ENCODE assay signal across 8 cellular contexts in genomic region chr17:75764711-75765421, GRCh38. TPM values are rescaled to one million over a fixed set of nuclear protein-coding genes. Genes with fewer than 3 reads are reported as not detected.
A peak's percentile ranks its signal among the peaks of the same experiment; 100 is the strongest.
DNase-seq lines count a peak whose midpoint lies in the region; ATAC-seq and TF ChIP-seq lines count a peak whose summit lies in the region.

GALK1 (minus strand) TSS chr17:75765192; CDS start chr17:75765136, 56 bp downstream.

- no peaks in the 10 kb centered on the region for H3K27me3 Mint-ChIP-seq in CD4-positive, alpha-beta memory T cell
- H3K27me3 Mint-ChIP-seq in activated naive CD8-positive, alpha-beta T cell treated with anti-CD3 and anti-CD28 coated beads, Interleukin-2, amount 10 ng/mL, durations not matched to agents 7 days and 5 days = peaks cover 3% of the 10 kb centered on the region

- POLR2A ChIA-PET in CD4-positive, alpha-beta memory T cell (lab: Charles Lee; ENCODE audit: partially characterized antibody) = interaction anchor here (0.9 to 8.6 kb wide), 17 partner anchors 9 to 249 kb away, joined by 3 to 259 read pairs (median 5); partner anchors contain the start of genes RECQL5, TRIM65, TSEN54 and UNC13D
- POLR2A ChIA-PET in activated naive CD8-positive, alpha-beta T cell treated with anti-CD3 and anti-CD28 coated beads, Interleukin-2, amount 10 ng/mL, durations not matched to agents 7 days and 5 days (lab: Charles Lee) = interaction anchor here (0.6 to 7.3 kb wide), 10 partner anchors 11 to 113 kb away, joined by 3 to 129 read pairs (median 6); partner anchors contain the start of genes UNK and WBP2

- TF ChIP-seq CTCF in uterus (IDR thresholded peaks at IDR 0.05) = peak in 3 of 4 experiments; percentile 43 to 63 (median 47)

- intact Hi-C loops in CD4-positive, alpha-beta memory T cell (cut with micrococcal nuclease) = loop anchor here (1.0 kb wide), 4 partner anchors 12 to 83 kb away; a partner anchor contains a TSS
- intact Hi-C loops in Right ventricle myocardium superior (cut with DNase I) = no loop called here
- intact Hi-C loops in uterus (cut with DNase I; ENCODE audit: low total_unique reads) = no loop called here

- peak within 1 kb of the TSS; percentile 54 for H3K4ac ChIP-seq in trophoblast cell (ENCODE audit: low read depth, low read length)

- H3K27ac Mint-ChIP-seq in CD4-positive, alpha-beta memory T cell = peak within 1 kb of the TSS; percentile 52 to 88 (median 72)
- H3K27ac Mint-ChIP-seq in activated naive CD8-positive, alpha-beta T cell treated with anti-CD3 and anti-CD28 coated beads, Interleukin-2, amount 10 ng/mL, durations not matched to agents 7 days and 5 days = peak within 1 kb of the TSS; percentile 77

- H3K4me2 ChIP-seq in trophoblast cell (ENCODE audit: low read length) = peak within 1 kb of the TSS; percentile 73

- H2BK5ac ChIP-seq in trophoblast cell (ENCODE audit: low read depth, low read length, poor library complexity) = peak within 1 kb of the TSS; percentile 10

- ATAC-seq in GM19372 (IDR thresholded peaks at IDR 0.05; ENCODE audit: low read depth, unreplicated experiment) (peak; percentile 74), Right ventricle myocardium superior (ENCODE audit: poor library complexity) (peak; percentile 92)
- peak; percentile 97 for ATAC-seq in activated naive CD8-positive, alpha-beta T cell treated with anti-CD3 and anti-CD28 coated beads, Interleukin-2, amount 10 ng/mL, durations not matched to agents 7 days and 5 days (ENCODE audit: low read depth)

- H3K4me1 ChIP-seq in CD4-positive, alpha-beta memory T cell (ENCODE audit: insufficient read depth, low read length) = peaks cover 17% of the 10 kb centered on the region
- H3K4me1 ChIP-seq in trophoblast cell (ENCODE audit: control insufficient read depth in 1 of 2, insufficient read depth in 2 of 2, low read length in 2 of 2) = peaks cover 6 to 10% of the 10 kb centered on the region in 2 experiments
- peaks cover 8 to 10% of the 10 kb centered on the region in 2 donors for H3K4me1 ChIP-seq in uterus

- no peaks in the 10 kb centered on the region for H3K27me3 ChIP-seq in CD4-positive, alpha-beta memory T cell (ENCODE audit: insufficient read depth, low read length)
- H3K27me3 ChIP-seq in trophoblast cell (ENCODE audit: insufficient read depth, low read length) (no peaks in the 10 kb centered on the region), uterus (no peaks in the 10 kb centered on the region)

- H3K4me3 ChIP-seq in CD4-positive, alpha-beta memory T cell (ENCODE audit: low read length in 2 of 2) = peak within 1 kb of the TSS; percentile 42 to 73
- H3K4me3 ChIP-seq in trophoblast cell (ENCODE audit: low read depth, low read length) (peak within 1 kb of the TSS; percentile 65), uterus (peak within 1 kb of the TSS; percentile 62 to 84)

- H4K8ac ChIP-seq in trophoblast cell (ENCODE audit: low read depth, low read length) = peak within 1 kb of the TSS; percentile 89

- H3K79me2 ChIP-seq in trophoblast cell (ENCODE audit: control insufficient read depth, insufficient read depth, low read length, poor library complexity) = peaks cover 3% of the 10 kb centered on the region

- no CpG with 5 or more reads among the region's 71 CpGs for WGBS in trophoblast cell (ENCODE audit: extremely low coverage, insufficient coverage, insufficient read length)

- H3K9ac ChIP-seq in trophoblast cell (ENCODE audit: low read length) = peak within 1 kb of the TSS; percentile 6

- peak within 1 kb of the TSS; percentile 58 for H3K27ac ChIP-seq in CD4-positive, alpha-beta memory T cell (ENCODE audit: low read depth, low read length)
- no peak within 1 kb of the TSS for H3K27ac ChIP-seq in trophoblast cell (ENCODE audit: low read depth, low read length)
- peak within 1 kb of the TSS; percentile 74 to 94 for H3K27ac ChIP-seq in uterus

- H3K14ac ChIP-seq in trophoblast cell (ENCODE audit: low read length) = peak within 1 kb of the TSS; percentile 47

- peak within 1 kb of the TSS; percentile 32 for H2AK5ac ChIP-seq in trophoblast cell (ENCODE audit: low read length)

- no peaks in the 10 kb centered on the region for H3K36me3 ChIP-seq in CD4-positive, alpha-beta memory T cell (ENCODE audit: insufficient read depth, low read length)
- H3K36me3 ChIP-seq in trophoblast cell (ENCODE audit: control insufficient read depth in 1 of 2, insufficient read depth in 2 of 2, low read length in 2 of 2) = no peaks in the 10 kb centered on the region
- no peaks in the 10 kb centered on the region for H3K36me3 ChIP-seq in uterus

- H3K9me3 ChIP-seq in CD4-positive, alpha-beta memory T cell (ENCODE audit: control insufficient read depth in 1 of 2, low read length in 2 of 2) = no peaks in the 10 kb centered on the region
- H3K9me3 ChIP-seq in trophoblast cell (ENCODE audit: insufficient read depth, low read depth, low read length) (no peaks in the 10 kb centered on the region), uterus (no peaks in the 10 kb centered on the region)

- H4K91ac ChIP-seq in trophoblast cell (ENCODE audit: low read depth, low read length) = peak within 1 kb of the TSS; percentile 5

- no peak within 1 kb of the TSS for H3K23ac ChIP-seq in trophoblast cell (ENCODE audit: low read length)

- DNase-seq in CD4-positive, alpha-beta memory T cell = peak; percentile 67 to 73 (median 72)
- DNase-seq in HUDEP-2 (lab: John Stamatoyannopoulos, UW; ENCODE audit: unreplicated experiment in 76 of 76) = peak in 51 of 76 experiments; percentile 8 to 67 (median 43)
- peak; percentile 46 for DNase-seq in SKM-1 (lab: John Stamatoyannopoulos, UW; ENCODE audit: unreplicated experiment)
- peak; percentile 83 for DNase-seq in activated naive CD8-positive, alpha-beta T cell treated with anti-CD3 and anti-CD28 coated beads, Interleukin-2, amount 10 ng/mL, durations not matched to agents 7 days and 5 days
- peak; percentile 87 for DNase-seq in Right ventricle myocardium superior
- peak; percentile 66 to 74 for DNase-seq in trophoblast cell
- DNase-seq in uterus = peak; percentile 74 to 76

- no peak within 1 kb of the TSS for H2BK12ac ChIP-seq in trophoblast cell (ENCODE audit: low read length)

- peak in 1 of 2 donors; percentile 71 for TF ChIP-seq POLR2A in uterus (IDR thresholded peaks at IDR 0.05)

- H3K18ac ChIP-seq in trophoblast cell (ENCODE audit: low read length) = peak within 1 kb of the TSS; percentile 76

- H2AFZ ChIP-seq in trophoblast cell (ENCODE audit: insufficient read depth, low read length, poor library complexity) = peak within 1 kb of the TSS; percentile 90

- peaks cover 0 to 3% of the 10 kb centered on the region in 2 donors for H3K36me3 Mint-ChIP-seq in CD4-positive, alpha-beta memory T cell
- H3K36me3 Mint-ChIP-seq in activated naive CD8-positive, alpha-beta T cell treated with anti-CD3 and anti-CD28 coated beads, Interleukin-2, amount 10 ng/mL, durations not matched to agents 7 days and 5 days = peaks cover 2% of the 10 kb centered on the region

- H2BK120ac ChIP-seq in trophoblast cell (ENCODE audit: insufficient read depth, low read length, poor library complexity) = peak within 1 kb of the TSS; percentile 26

- CTCF ChIA-PET in CD4-positive, alpha-beta memory T cell (lab: Charles Lee; ENCODE audit: partially characterized antibody) = interaction anchor here (1.0 to 7.5 kb wide), 21 partner anchors 9 to 353 kb away, joined by 3 to 68 read pairs (median 8); partner anchors contain the start of genes TRIM47, TRIM65, UNK and WBP2

- peaks cover 6 to 26% (median 10%) of the 10 kb centered on the region in 4 donors for H3K4me1 Mint-ChIP-seq in CD4-positive, alpha-beta memory T cell
- H3K4me1 Mint-ChIP-seq in activated naive CD8-positive, alpha-beta T cell treated with anti-CD3 and anti-CD28 coated beads, Interleukin-2, amount 10 ng/mL, durations not matched to agents 7 days and 5 days = peaks cover 8% of the 10 kb centered on the region

- peak within 1 kb of the TSS; percentile 66 for H4K12ac ChIP-seq in trophoblast cell (ENCODE audit: low read depth, low read length)

- no peaks in the 10 kb centered on the region for H3K9me3 Mint-ChIP-seq in CD4-positive, alpha-beta memory T cell
- no peaks in the 10 kb centered on the region for H3K9me3 Mint-ChIP-seq in activated naive CD8-positive, alpha-beta T cell treated with anti-CD3 and anti-CD28 coated beads, Interleukin-2, amount 10 ng/mL, durations not matched to agents 7 days and 5 days

- H3K4me3 Mint-ChIP-seq in CD4-positive, alpha-beta memory T cell = peak within 1 kb of the TSS; percentile 72 to 83 (median 78)
- peak within 1 kb of the TSS; percentile 87 for H3K4me3 Mint-ChIP-seq in activated naive CD8-positive, alpha-beta T cell treated with anti-CD3 and anti-CD28 coated beads, Interleukin-2, amount 10 ng/mL, durations not matched to agents 7 days and 5 days

- peaks cover 4% of the 10 kb centered on the region for H3K79me1 ChIP-seq in trophoblast cell (ENCODE audit: low read length)

RNA-seq across cellular contexts. Expression of gene GALK1, which starts in this region (rescaled TPM):
- total RNA-seq in CD4-positive, alpha-beta memory T cell = 10 to 100 TPM; 25.7 to 25.9 TPM
- polyA plus RNA-seq in CD4-positive, alpha-beta memory T cell = 10 to 100 TPM; 17.5 to 18.1 TPM
- total RNA-seq in activated naive CD8-positive, alpha-beta T cell treated with anti-CD3 and anti-CD28 coated beads, Interleukin-2, amount 10 ng/mL, durations not matched to agents 7 days and 5 days = 10 to 100 TPM; 50.4 to 53.0 TPM
- 23.3 TPM for total RNA-seq in Right ventricle myocardium superior
- polyA plus RNA-seq in trophoblast cell (2013) = 14.2 TPM in 2 replicates
- 10 to 100 TPM in 3 of 4 donors, not detected in 1; 19.4 to 37.1 (median 35.6) TPM for total RNA-seq in uterus
